In the genomic region with DNA sequence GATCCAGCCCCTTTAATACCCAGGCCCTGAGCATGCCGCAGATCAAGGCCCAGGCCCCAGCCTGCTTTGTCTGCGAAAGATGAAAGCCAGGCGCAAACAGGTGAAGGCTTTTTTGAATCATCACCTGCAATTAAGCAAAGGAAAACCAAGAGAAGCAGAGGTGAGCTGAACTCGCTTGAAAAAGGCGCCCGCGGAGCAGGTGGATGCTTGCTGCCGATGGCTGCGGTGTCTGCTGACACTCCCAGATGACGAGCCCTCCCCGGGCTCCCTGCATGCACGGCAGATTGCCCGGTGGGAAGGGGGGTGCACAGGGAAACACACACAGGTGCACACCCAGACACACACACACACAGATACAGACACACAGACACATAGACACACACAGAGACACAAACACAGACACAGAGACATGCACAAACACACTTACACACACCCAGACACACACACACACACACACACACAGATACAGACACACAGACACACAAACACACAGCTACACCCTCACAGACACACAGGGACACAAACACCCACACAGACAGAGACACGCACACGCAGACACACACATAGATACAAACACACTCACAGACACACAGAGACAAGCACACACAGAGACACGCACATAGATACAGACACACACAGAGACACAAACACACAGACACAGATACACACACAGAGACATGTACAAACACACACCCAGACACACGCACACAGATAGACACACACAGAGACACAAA, we compare ENCODE assay signal across 29 cellular contexts.
DNase-seq lines count a peak whose midpoint lies in the region; ATAC-seq, FAIRE-seq and TF ChIP-seq lines count a peak whose summit lies in the region.
"Had no signal": no experiment of that assay in that cellular context is flagged by ENCODE, and none has a peak within 500 bp of the region (broad histone marks: within the 10 kb centered on the region; RNA-seq: fewer than 3 reads in every experiment).

No MANE protein-coding gene starts in this region.

- intact Hi-C loops in HepG2 (cut with micrococcal nuclease; ENCODE audit: unreplicated experiment) (no loop called here), right lobe of liver (cut with DNase I) (no loop called here), dorsolateral prefrontal cortex (cut with DNase I) (no loop called here)

- no peaks in the 10 kb centered on the region for H3K79me2 ChIP-seq in HepG2 (ENCODE audit: insufficient read depth, low read length)
- H3K79me2 ChIP-seq: hepatocyte had no signal

- BruUV-seq in HepG2 (replicated peaks; lab: Mats Ljungman, UMichigan): no TSS peak

- H3K4me2 ChIP-seq in HepG2 (ENCODE audit: low read depth, low read length): no peak overlapping the region
- H3K4me2 ChIP-seq: hepatocyte had no signal

- H3K36me3 ChIP-seq in HepG2 (replicated peaks in 1 of 2; ENCODE audit: control insufficient read depth in 1 of 2, insufficient read depth in 2 of 2, low read length in 2 of 2) (no peaks in the 10 kb centered on the region), right lobe of liver (no peaks in the 10 kb centered on the region)
- H3K36me3 ChIP-seq: lower lobe of right lung, prostate gland, sigmoid colon, stomach, vagina had no signal

- no peak overlapping the region for H2AFZ ChIP-seq in HepG2 (ENCODE audit: low read length)
- H2AFZ ChIP-seq: hepatocyte had no signal

- H3K9me3 ChIP-seq in HepG2 (ENCODE audit: low read length): no peaks in the 10 kb centered on the region
- no peaks in the 10 kb centered on the region for H3K9me3 ChIP-seq in right lobe of liver
- H3K9me3 ChIP-seq: prostate gland, sigmoid colon, vagina had no signal

- no peaks in the 10 kb centered on the region for H3K27me3 ChIP-seq in HepG2 (ENCODE audit: control insufficient read depth in 1 of 2, insufficient read depth in 2 of 2, low read length in 2 of 2)
- no peaks in the 10 kb centered on the region for H3K27me3 ChIP-seq in right lobe of liver
- no peaks in the 10 kb centered on the region for H3K27me3 ChIP-seq in dorsolateral prefrontal cortex
- H3K27me3 ChIP-seq: hepatocyte, sigmoid colon, stomach, vagina had no signal

- H3K4me1 ChIP-seq in HepG2 (ENCODE audit: insufficient read depth, low read length) (peaks cover 20% of the 10 kb centered on the region), right lobe of liver (no peaks in the 10 kb centered on the region)
- H3K4me1 ChIP-seq: lower lobe of right lung, prostate gland, sigmoid colon, stomach, vagina had no signal

- FAIRE-seq in HepG2 (lab: Jason Lieb, UNC): peak; percentile 76
- FAIRE-seq: frontal cortex, GM12878 had no signal

- ATAC-seq in HepG2 (no peak), right lobe of liver (no peak)
- ATAC-seq: activated CD8-positive, alpha-beta T cell treated with anti-CD3 and anti-CD28 coated beads, Interleukin-2, amount 10 ng/mL, durations not matched to agents 7 days and 5 days; GM12878; lower lobe of right lung; naive thymus-derived CD4-positive, alpha-beta T cell; Right ventricle myocardium inferior had no signal

- POLR2A ChIA-PET in HepG2 (lab: Yijun Ruan, JAX): no interaction called here

- no peak overlapping the region for H3K9ac ChIP-seq in HepG2 (ENCODE audit: insufficient read depth, low read depth, low read length)

- H3K27ac ChIP-seq in HepG2 (ENCODE audit: extremely low read length, insufficient read depth, low read length) (no peak overlapping the region), right lobe of liver (no peak overlapping the region), dorsolateral prefrontal cortex (no peak overlapping the region)
- H3K27ac ChIP-seq: hepatocyte, HL-60, lower lobe of right lung, prostate gland, sigmoid colon, stomach, vagina had no signal

- 93% methylated on average over 14 of the region's 17 CpGs for WGBS in HepG2 (ENCODE audit: low lambda C conversion rate)
- WGBS in right lobe of liver (ENCODE audit: insufficient coverage, low coverage, low lambda C conversion rate, missing lambda C conversion rate): 90% methylated on average over 13 of the region's 17 CpGs

- CTCF ChIA-PET in HepG2 (lab: Yijun Ruan, JAX; ENCODE audit: low intra/inter-chr PET ratio, low total read pairs): no interaction called here

- no peak for TF ChIP-seq POLR2A in HepG2 (IDR thresholded peaks at IDR 0.05; ENCODE audit: insufficient read depth in 1 of 2, low read depth in 2 of 2, low read length in 2 of 2)
- no peak for TF ChIP-seq POLR2A in right lobe of liver (IDR thresholded peaks at IDR 0.05)

- no peak for TF ChIP-seq RAD21 in HepG2 (CRISPR knock-in tag; IDR thresholded peaks at IDR 0.05)

- H4K20me1 ChIP-seq in HepG2 (ENCODE audit: insufficient read depth, low read length): no peaks in the 10 kb centered on the region

- DNase-seq in HepG2 (ENCODE audit: low spot score) (no peak), right lobe of liver (no peak), NCI-H146 treated with DMSO at 0.1 percent for 48 hours (lab: John Stamatoyannopoulos, UW; ENCODE audit: unreplicated experiment) (peak; percentile 67), NCI-H774 (lab: John Stamatoyannopoulos, UW) (peak; percentile 42), nucleus accumbens (lab: John Stamatoyannopoulos, UW) (no peak), dorsolateral prefrontal cortex (no peak), hepatic stellate cell (ENCODE audit: low spot score) (no peak), NCI-H82 (lab: John Stamatoyannopoulos, UW) (no peak)
- DNase-seq: activated CD8-positive, alpha-beta T cell treated with anti-CD3 and anti-CD28 coated beads, Interleukin-2, amount 10 ng/mL, durations not matched to agents 7 days and 5 days; activated naive CD4-positive, alpha-beta T cell treated with anti-CD3 and anti-CD28 coated beads, Interleukin-2, amount 50 U/mL, for 16 hours; CD4-positive, alpha-beta T cell; Kasumi-1; lower lobe of right lung; naive thymus-derived CD4-positive, alpha-beta T cell; NCI-H2029 treated with DMSO at 0.1 percent for 48 hours; NCI-H510A treated with DMSO at 0.1 percent for 48 hours; occipital lobe; sigmoid colon; stimulated activated CD4-positive, alpha-beta T cell treated with anti-CD3 and anti-CD28 coated beads, Interleukin-12 subunit alpha, Interleukin-12 subunit beta, amount 100 ng/mL, for 4 hours; stimulated activated CD4-positive, alpha-beta T cell treated with anti-CD3 and anti-CD28 coated beads, Interleukin-4, amount 100 ng/mL, for 1 hour; stomach; T-helper 2 cell had no signal

- TF ChIP-seq EP300 in HepG2 (IDR thresholded peaks at IDR 0.05; ENCODE audit: low read depth in 2 of 2, low read length in 2 of 2) (no peak), HepG2 (CRISPR knock-in tag; IDR thresholded peaks at IDR 0.05; ENCODE audit: borderline replicate concordance) (no peak)

- in situ Hi-C loops in HepG2 (cut with HindIII; ENCODE audit: extremely low pct_ligation_motif_present, low pct_unique_long_range_greater_than_20kb): no loop called here

- H3K4me3 ChIP-seq in HepG2 (replicated peaks in 1 of 3; ENCODE audit: insufficient read depth in 1 of 3, low read depth in 2 of 3, low read length in 3 of 3) (no peak overlapping the region), right lobe of liver (no peak overlapping the region), dorsolateral prefrontal cortex (no peak overlapping the region)
- H3K4me3 ChIP-seq: GM12878, hepatocyte, lower lobe of right lung, prostate gland, sigmoid colon, stomach, vagina had no signal

- TF ChIP-seq CTCF in HepG2 (CRISPR knock-in tag; IDR thresholded peaks at IDR 0.05): no peak
- TF ChIP-seq CTCF in right lobe of liver (IDR thresholded peaks at IDR 0.05): no peak
- no peak for TF ChIP-seq CTCF in dorsolateral prefrontal cortex (IDR thresholded peaks at IDR 0.05 in 54 of 56, conservative IDR thresholded peaks at IDR 0.05 in 2 of 56; ENCODE audit: low read depth in 1 of 56, partially characterized antibody in 56 of 56)

TF ChIP-seq in HepG2, 621 proteins besides CTCF, POLR2A, EP300 and RAD21 (continues in another document):
- 0 out of 2 replicates have a peak, but pooled peaks have one; percentile 17 for TF ChIP-seq NBN (conservative IDR thresholded peaks at IDR 0.05)
- TF ChIP-seq, protein P1, sequence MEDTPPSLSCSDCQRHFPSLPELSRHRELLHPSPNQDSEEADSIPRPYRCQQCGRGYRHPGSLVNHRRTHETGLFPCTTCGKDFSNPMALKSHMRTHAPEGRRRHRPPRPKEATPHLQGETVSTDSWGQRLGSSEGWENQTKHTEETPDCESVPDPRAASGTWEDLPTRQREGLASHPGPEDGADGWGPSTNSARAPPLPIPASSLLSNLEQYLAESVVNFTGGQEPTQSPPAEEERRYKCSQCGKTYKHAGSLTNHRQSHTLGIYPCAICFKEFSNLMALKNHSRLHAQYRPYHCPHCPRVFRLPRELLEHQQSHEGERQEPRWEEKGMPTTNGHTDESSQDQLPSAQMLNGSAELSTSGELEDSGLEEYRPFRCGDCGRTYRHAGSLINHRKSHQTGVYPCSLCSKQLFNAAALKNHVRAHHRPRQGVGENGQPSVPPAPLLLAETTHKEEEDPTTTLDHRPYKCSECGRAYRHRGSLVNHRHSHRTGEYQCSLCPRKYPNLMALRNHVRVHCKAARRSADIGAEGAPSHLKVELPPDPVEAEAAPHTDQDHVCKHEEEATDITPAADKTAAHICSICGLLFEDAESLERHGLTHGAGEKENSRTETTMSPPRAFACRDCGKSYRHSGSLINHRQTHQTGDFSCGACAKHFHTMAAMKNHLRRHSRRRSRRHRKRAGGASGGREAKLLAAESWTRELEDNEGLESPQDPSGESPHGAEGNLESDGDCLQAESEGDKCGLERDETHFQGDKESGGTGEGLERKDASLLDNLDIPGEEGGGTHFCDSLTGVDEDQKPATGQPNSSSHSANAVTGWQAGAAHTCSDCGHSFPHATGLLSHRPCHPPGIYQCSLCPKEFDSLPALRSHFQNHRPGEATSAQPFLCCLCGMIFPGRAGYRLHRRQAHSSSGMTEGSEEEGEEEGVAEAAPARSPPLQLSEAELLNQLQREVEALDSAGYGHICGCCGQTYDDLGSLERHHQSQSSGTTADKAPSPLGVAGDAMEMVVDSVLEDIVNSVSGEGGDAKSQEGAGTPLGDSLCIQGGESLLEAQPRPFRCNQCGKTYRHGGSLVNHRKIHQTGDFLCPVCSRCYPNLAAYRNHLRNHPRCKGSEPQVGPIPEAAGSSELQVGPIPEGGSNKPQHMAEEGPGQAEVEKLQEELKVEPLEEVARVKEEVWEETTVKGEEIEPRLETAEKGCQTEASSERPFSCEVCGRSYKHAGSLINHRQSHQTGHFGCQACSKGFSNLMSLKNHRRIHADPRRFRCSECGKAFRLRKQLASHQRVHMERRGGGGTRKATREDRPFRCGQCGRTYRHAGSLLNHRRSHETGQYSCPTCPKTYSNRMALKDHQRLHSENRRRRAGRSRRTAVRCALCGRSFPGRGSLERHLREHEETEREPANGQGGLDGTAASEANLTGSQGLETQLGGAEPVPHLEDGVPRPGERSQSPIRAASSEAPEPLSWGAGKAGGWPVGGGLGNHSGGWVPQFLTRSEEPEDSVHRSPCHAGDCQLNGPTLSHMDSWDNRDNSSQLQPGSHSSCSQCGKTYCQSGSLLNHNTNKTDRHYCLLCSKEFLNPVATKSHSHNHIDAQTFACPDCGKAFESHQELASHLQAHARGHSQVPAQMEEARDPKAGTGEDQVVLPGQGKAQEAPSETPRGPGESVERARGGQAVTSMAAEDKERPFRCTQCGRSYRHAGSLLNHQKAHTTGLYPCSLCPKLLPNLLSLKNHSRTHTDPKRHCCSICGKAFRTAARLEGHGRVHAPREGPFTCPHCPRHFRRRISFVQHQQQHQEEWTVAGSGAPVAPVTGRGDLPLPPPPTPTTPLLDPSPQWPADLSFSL (CRISPR knock-in tag; IDR thresholded peaks at IDR 0.05): peak; percentile 57; the same call in 1 of the 2 replicates
- TF ChIP-seq ZNF577 (CRISPR knock-in tag; IDR thresholded peaks at IDR 0.05; ENCODE audit: borderline replicate concordance, low read depth): no peak

Comparison
In these comparisons a context has a peak if more than half of its experiments do, and no peak if none do; other contexts are left out.
1. DNase-seq: peak in NCI-H146 treated with DMSO at 0.1 percent for 48 hours (single experiment) and NCI-H774 (single experiment); none in HepG2 (single experiment), right lobe of liver (0 of 3), nucleus accumbens (0 of 56), dorsolateral prefrontal cortex (0 of 10), hepatic stellate cell (single experiment) and NCI-H82 (single experiment).